In the genomic region with DNA sequence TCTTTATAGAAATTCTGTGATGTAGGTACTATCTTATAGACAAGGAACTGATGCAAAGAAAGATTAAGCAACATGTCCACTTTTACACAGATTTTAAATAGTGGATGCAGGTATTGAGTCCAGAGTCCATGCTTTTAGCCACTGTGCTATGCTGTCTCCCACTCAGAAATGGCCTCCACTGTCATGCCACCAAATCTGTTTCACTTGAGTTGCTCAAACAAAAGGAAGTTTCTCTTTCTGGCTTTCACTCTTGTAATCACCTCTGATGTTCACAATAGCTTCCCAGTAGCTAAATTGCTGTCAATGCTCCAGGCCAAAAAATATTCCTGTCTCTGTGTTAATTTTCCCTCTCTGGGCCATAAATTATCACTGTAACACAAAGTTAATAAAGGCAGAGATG, we compare ENCODE assay signal across 14 cellular contexts.
DNase-seq lines count a peak whose midpoint lies in the region; ATAC-seq and TF ChIP-seq lines count a peak whose summit lies in the region.
"Had no signal": no experiment of that assay in that cellular context is flagged by ENCODE, and none has a peak within 500 bp of the region (broad histone marks: within the 10 kb centered on the region; RNA-seq: fewer than 3 reads in every experiment).

No MANE protein-coding gene starts in this region.

- H3K4me3 ChIP-seq in GM12865 (ENCODE audit: low read depth, low read length): no peak overlapping the region
- H3K4me3 ChIP-seq: adrenal gland, psoas muscle, thoracic aorta had no signal

- DNase-seq in GM12865 (ENCODE audit: low read depth): peak; percentile 50
- no peak for DNase-seq in iPS-NIHi11 (ENCODE audit: low spot score)
- no peak for DNase-seq in NK-92 (lab: John Stamatoyannopoulos, UW; ENCODE audit: unreplicated experiment)
- DNase-seq: adrenal gland; COR-L47; NK-92 treated with Interleukin-12 subunit alpha and Interleukin-12 subunit beta, amount 100 ng/mL, for 24 hours; psoas muscle; Right ventricle myocardium superior had no signal

- TF ChIP-seq CTCF in GM12865 (IDR thresholded peaks at IDR 0.05; ENCODE audit: insufficient read depth, low read depth, low read length, missing control alignments): no peak

- ATAC-seq in GM19351 (IDR thresholded peaks at IDR 0.05; ENCODE audit: unreplicated experiment) (peak; percentile 60), HG02678 (IDR thresholded peaks at IDR 0.05; ENCODE audit: unreplicated experiment) (peak; percentile 63), HG03442 (IDR thresholded peaks at IDR 0.05; ENCODE audit: unreplicated experiment) (peak; percentile 68), GM18907 (IDR thresholded peaks at IDR 0.05; ENCODE audit: unreplicated experiment) (no peak), GM18517 (IDR thresholded peaks at IDR 0.05; ENCODE audit: unreplicated experiment) (no peak)
- ATAC-seq: psoas muscle had no signal

Comparison
In these comparisons a context has a peak if more than half of its experiments do, and no peak if none do; other contexts are left out.
1. ATAC-seq: peak in GM19351 (single experiment), HG02678 (single experiment) and HG03442 (single experiment); none in GM18907 (single experiment) and GM18517 (single experiment).